1 cellular context compared by ENCODE assay signal in genomic region chr16:88804552-88805339, GRCh38.
A peak's percentile ranks its signal among the peaks of the same experiment; 100 is the strongest.
TF ChIP-seq lines count a peak whose summit lies in the region.

No MANE protein-coding gene starts in this region.

TF ChIP-seq in HepG2, 621 proteins besides CTCF, POLR2A, EP300 and RAD21 (continued from another document and continues in another):
- TF ChIP-seq, protein P1, sequence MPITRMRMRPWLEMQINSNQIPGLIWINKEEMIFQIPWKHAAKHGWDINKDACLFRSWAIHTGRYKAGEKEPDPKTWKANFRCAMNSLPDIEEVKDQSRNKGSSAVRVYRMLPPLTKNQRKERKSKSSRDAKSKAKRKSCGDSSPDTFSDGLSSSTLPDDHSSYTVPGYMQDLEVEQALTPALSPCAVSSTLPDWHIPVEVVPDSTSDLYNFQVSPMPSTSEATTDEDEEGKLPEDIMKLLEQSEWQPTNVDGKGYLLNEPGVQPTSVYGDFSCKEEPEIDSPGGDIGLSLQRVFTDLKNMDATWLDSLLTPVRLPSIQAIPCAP (CRISPR knock-in tag; IDR thresholded peaks at IDR 0.05; ENCODE audit: low read depth), result no peak
- peak; percentile 18 for TF ChIP-seq RBM39 (IDR thresholded peaks at IDR 0.05; ENCODE audit: low read depth, low read length, poor library complexity, severe bottlenecking)
- TF ChIP-seq MED13 (CRISPR knock-in tag; IDR thresholded peaks at IDR 0.05), result no peak
- no peak for TF ChIP-seq FOXA1 (IDR thresholded peaks at IDR 0.05)
- no peak for TF ChIP-seq FOXA1 (CRISPR knock-in tag; IDR thresholded peaks at IDR 0.05)
- no peak for TF ChIP-seq PRPF4 (IDR thresholded peaks at IDR 0.05; ENCODE audit: low read depth, low read length, poor library complexity, severe bottlenecking)
- TF ChIP-seq, protein P2, sequence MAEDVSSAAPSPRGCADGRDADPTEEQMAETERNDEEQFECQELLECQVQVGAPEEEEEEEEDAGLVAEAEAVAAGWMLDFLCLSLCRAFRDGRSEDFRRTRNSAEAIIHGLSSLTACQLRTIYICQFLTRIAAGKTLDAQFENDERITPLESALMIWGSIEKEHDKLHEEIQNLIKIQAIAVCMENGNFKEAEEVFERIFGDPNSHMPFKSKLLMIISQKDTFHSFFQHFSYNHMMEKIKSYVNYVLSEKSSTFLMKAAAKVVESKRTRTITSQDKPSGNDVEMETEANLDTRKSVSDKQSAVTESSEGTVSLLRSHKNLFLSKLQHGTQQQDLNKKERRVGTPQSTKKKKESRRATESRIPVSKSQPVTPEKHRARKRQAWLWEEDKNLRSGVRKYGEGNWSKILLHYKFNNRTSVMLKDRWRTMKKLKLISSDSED (CRISPR knock-in tag; IDR thresholded peaks at IDR 0.05), result peak; percentile 80; the same call in 1 of the 2 replicates
- peak; percentile 66; the same call in 1 of the 2 replicates for TF ChIP-seq ZNF768 (CRISPR knock-in tag; IDR thresholded peaks at IDR 0.05)
- TF ChIP-seq MED1 (CRISPR knock-in tag; IDR thresholded peaks at IDR 0.05), result peak; percentile 39; the same call in 1 of the 2 replicates
- TF ChIP-seq ZNF761 (CRISPR knock-in tag; conservative IDR thresholded peaks at IDR 0.05), result 0 out of 2 replicates have a peak, but pooled peaks have one; percentile 37
- 0 out of 2 replicates have a peak, but pooled peaks have one; percentile 32 for TF ChIP-seq ZNF331 (CRISPR knock-in tag; IDR thresholded peaks at IDR 0.05)
- TF ChIP-seq CHD2 (IDR thresholded peaks at IDR 0.05; ENCODE audit: low read depth, low read length), result no peak
- TF ChIP-seq, protein P3, sequence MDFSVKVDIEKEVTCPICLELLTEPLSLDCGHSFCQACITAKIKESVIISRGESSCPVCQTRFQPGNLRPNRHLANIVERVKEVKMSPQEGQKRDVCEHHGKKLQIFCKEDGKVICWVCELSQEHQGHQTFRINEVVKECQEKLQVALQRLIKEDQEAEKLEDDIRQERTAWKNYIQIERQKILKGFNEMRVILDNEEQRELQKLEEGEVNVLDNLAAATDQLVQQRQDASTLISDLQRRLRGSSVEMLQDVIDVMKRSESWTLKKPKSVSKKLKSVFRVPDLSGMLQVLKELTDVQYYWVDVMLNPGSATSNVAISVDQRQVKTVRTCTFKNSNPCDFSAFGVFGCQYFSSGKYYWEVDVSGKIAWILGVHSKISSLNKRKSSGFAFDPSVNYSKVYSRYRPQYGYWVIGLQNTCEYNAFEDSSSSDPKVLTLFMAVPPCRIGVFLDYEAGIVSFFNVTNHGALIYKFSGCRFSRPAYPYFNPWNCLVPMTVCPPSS (IDR thresholded peaks at IDR 0.05), result no peak
- no peak for TF ChIP-seq SATB2 (CRISPR knock-in tag; IDR thresholded peaks at IDR 0.05)
- TF ChIP-seq IRF2 (CRISPR knock-in tag; IDR thresholded peaks at IDR 0.05), result 0 out of 2 replicates have a peak, but pooled peaks have one; percentile 13
- peak; percentile 79 for TF ChIP-seq ZFX (CRISPR knock-in tag; IDR thresholded peaks at IDR 0.05; ENCODE audit: low read depth)
- TF ChIP-seq FOXO4 (CRISPR knock-in tag; conservative IDR thresholded peaks at IDR 0.05), result no peak
- peak; percentile 86 for TF ChIP-seq ZNF350 (CRISPR knock-in tag; IDR thresholded peaks at IDR 0.05; ENCODE audit: borderline replicate concordance, low read depth)
- TF ChIP-seq ZNF883 (CRISPR knock-in tag; IDR thresholded peaks at IDR 0.05; ENCODE audit: not compliant biosample characterization), result no peak
- TF ChIP-seq, protein P4, sequence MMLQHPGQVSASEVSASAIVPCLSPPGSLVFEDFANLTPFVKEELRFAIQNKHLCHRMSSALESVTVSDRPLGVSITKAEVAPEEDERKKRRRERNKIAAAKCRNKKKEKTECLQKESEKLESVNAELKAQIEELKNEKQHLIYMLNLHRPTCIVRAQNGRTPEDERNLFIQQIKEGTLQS (CRISPR knock-in tag; IDR thresholded peaks at IDR 0.05), result peak; percentile 84
- TF ChIP-seq ZNF691 (CRISPR knock-in tag; IDR thresholded peaks at IDR 0.05; ENCODE audit: borderline replicate concordance, low read depth), result 0 out of 2 replicates have a peak, but pooled peaks have one; percentile 74
- TF ChIP-seq MEIS2 (CRISPR knock-in tag; IDR thresholded peaks at IDR 0.05), result peak; percentile 38; the same call in 1 of the 2 replicates
- no peak for TF ChIP-seq PAWR (CRISPR knock-in tag; IDR thresholded peaks at IDR 0.05; ENCODE audit: borderline replicate concordance)
- no peak for TF ChIP-seq KDM6A (CRISPR knock-in tag; IDR thresholded peaks at IDR 0.05; ENCODE audit: low read depth)
- peak; percentile 36; the same call in 1 of the 2 replicates for TF ChIP-seq RXRB (CRISPR knock-in tag; IDR thresholded peaks at IDR 0.05; ENCODE audit: borderline replicate concordance)
- TF ChIP-seq ATRX (CRISPR knock-in tag; IDR thresholded peaks at IDR 0.05; ENCODE audit: borderline replicate concordance), result no peak
- TF ChIP-seq ZNF746 (CRISPR knock-in tag; IDR thresholded peaks at IDR 0.05), result 0 out of 2 replicates have a peak, but pooled peaks have one; percentile 32
- TF ChIP-seq ZNF780A (CRISPR knock-in tag; IDR thresholded peaks at IDR 0.05), result no peak
- peak; percentile 55; the same call in 1 of the 2 replicates for TF ChIP-seq DMAP1 (CRISPR knock-in tag; IDR thresholded peaks at IDR 0.05)
- TF ChIP-seq DR1 (CRISPR knock-in tag; IDR thresholded peaks at IDR 0.05), result 0 out of 2 replicates have a peak, but pooled peaks have one; percentile 44
- peak; percentile 60; the same call in 1 of the 2 replicates for TF ChIP-seq MYC (CRISPR knock-in tag; IDR thresholded peaks at IDR 0.05; ENCODE audit: borderline replicate concordance)
- TF ChIP-seq AGO2 (optimal IDR thresholded peaks at IDR 0.05; ENCODE audit: low read depth, low read length), result peak; percentile 89
- TF ChIP-seq, protein P5, sequence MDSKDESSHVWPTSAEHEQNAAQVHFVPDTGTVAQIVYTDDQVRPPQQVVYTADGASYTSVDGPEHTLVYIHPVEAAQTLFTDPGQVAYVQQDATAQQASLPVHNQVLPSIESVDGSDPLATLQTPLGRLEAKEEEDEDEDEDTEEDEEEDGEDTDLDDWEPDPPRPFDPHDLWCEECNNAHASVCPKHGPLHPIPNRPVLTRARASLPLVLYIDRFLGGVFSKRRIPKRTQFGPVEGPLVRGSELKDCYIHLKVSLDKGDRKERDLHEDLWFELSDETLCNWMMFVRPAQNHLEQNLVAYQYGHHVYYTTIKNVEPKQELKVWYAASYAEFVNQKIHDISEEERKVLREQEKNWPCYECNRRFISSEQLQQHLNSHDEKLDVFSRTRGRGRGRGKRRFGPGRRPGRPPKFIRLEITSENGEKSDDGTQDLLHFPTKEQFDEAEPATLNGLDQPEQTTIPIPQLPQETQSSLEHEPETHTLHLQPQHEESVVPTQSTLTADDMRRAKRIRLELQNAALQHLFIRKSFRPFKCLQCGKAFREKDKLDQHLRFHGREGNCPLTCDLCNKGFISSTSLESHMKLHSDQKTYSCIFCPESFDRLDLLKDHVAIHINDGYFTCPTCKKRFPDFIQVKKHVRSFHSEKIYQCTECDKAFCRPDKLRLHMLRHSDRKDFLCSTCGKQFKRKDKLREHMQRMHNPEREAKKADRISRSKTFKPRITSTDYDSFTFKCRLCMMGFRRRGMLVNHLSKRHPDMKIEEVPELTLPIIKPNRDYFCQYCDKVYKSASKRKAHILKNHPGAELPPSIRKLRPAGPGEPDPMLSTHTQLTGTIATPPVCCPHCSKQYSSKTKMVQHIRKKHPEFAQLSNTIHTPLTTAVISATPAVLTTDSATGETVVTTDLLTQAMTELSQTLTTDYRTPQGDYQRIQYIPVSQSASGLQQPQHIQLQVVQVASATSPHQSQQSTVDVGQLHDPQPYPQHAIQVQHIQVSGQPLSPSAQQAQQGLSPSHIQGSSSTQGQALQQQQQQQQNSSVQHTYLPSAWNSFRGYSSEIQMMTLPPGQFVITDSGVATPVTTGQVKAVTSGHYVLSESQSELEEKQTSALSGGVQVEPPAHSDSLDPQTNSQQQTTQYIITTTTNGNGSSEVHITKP (CRISPR knock-in tag; IDR thresholded peaks at IDR 0.05; ENCODE audit: low read depth), result peak; percentile 96
- 0 out of 2 replicates have a peak, but pooled peaks have one; percentile 34 for TF ChIP-seq NFKB2 (CRISPR knock-in tag; IDR thresholded peaks at IDR 0.05; ENCODE audit: borderline replicate concordance)
- 0 out of 2 replicates have a peak, but pooled peaks have one; percentile 25 for TF ChIP-seq KLF11 (CRISPR knock-in tag; IDR thresholded peaks at IDR 0.05)
- 0 out of 2 replicates have a peak, but pooled peaks have one; percentile 13 for TF ChIP-seq FOXP4 (CRISPR knock-in tag; IDR thresholded peaks at IDR 0.05)
- TF ChIP-seq, protein P6, sequence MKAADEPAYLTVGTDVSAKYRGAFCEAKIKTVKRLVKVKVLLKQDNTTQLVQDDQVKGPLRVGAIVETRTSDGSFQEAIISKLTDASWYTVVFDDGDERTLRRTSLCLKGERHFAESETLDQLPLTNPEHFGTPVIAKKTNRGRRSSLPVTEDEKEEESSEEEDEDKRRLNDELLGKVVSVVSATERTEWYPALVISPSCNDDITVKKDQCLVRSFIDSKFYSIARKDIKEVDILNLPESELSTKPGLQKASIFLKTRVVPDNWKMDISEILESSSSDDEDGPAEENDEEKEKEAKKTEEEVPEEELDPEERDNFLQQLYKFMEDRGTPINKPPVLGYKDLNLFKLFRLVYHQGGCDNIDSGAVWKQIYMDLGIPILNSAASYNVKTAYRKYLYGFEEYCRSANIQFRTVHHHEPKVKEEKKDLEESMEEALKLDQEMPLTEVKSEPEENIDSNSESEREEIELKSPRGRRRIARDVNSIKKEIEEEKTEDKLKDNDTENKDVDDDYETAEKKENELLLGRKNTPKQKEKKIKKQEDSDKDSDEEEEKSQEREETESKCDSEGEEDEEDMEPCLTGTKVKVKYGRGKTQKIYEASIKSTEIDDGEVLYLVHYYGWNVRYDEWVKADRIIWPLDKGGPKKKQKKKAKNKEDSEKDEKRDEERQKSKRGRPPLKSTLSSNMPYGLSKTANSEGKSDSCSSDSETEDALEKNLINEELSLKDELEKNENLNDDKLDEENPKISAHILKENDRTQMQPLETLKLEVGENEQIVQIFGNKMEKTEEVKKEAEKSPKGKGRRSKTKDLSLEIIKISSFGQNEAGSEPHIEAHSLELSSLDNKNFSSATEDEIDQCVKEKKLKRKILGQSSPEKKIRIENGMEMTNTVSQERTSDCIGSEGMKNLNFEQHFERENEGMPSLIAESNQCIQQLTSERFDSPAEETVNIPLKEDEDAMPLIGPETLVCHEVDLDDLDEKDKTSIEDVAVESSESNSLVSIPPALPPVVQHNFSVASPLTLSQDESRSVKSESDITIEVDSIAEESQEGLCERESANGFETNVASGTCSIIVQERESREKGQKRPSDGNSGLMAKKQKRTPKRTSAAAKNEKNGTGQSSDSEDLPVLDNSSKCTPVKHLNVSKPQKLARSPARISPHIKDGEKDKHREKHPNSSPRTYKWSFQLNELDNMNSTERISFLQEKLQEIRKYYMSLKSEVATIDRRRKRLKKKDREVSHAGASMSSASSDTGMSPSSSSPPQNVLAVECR (CRISPR knock-in tag; IDR thresholded peaks at IDR 0.05; ENCODE audit: borderline replicate concordance), result peak; percentile 66; the same call in 1 of the 2 replicates
- TF ChIP-seq ZNF160 (CRISPR knock-in tag; IDR thresholded peaks at IDR 0.05), result no peak
- peak; percentile 19; the same call in 1 of the 2 replicates for TF ChIP-seq CENPT (CRISPR knock-in tag; IDR thresholded peaks at IDR 0.05; ENCODE audit: low read depth)
- peak; percentile 76 for TF ChIP-seq ATF2 (CRISPR knock-in tag; IDR thresholded peaks at IDR 0.05)
- peak; percentile 76 for TF ChIP-seq RBM22 (optimal IDR thresholded peaks at IDR 0.05; ENCODE audit: low read length)
- 0 out of 2 replicates have a peak, but pooled peaks have one; percentile 28 for TF ChIP-seq ZNF709 (CRISPR knock-in tag; IDR thresholded peaks at IDR 0.05)
